In genomic region chr18:58438161-58438983, GRCh38 we compare ENCODE assay signal across 9 cellular contexts.
A peak's percentile ranks its signal among the peaks of the same experiment; 100 is the strongest.
DNase-seq lines count a peak whose midpoint lies in the region; ATAC-seq and TF ChIP-seq lines count a peak whose summit lies in the region.
"Had no signal": no experiment of that assay in that cellular context is flagged by ENCODE, and none has a peak within 500 bp of the region (broad histone marks: within the 10 kb centered on the region; RNA-seq: fewer than 3 reads in every experiment).

No MANE protein-coding gene starts in this region.

- CTCF ChIA-PET in GM10248 (lab: Yijun Ruan, JAX), result interaction anchor here (0.8 to 1.5 kb wide), 5 partner anchors 9 to 325 kb away, joined by 3 to 5 read pairs (median 3); no protein-coding TSS in a partner anchor

- DNase-seq in GM10248 (ENCODE audit: extremely low spot score) (peak; percentile 34), RPMI7951 (ENCODE audit: low read depth) (peak; percentile 49), fibroblast of mammary gland (ENCODE audit: low read depth) (peak; percentile 28), germinal center (ENCODE audit: low spot score) (no peak), NCI-H2227 (lab: John Stamatoyannopoulos, UW; ENCODE audit: unreplicated experiment) (no peak), amniotic stem cell (lab: John Stamatoyannopoulos, UW) (no peak)
- DNase-seq: NCI-H1930 had no signal

- H3K27me3 ChIP-seq in skeletal muscle tissue (ENCODE audit: control insufficient read depth in 3 of 3, insufficient read depth in 3 of 3, low read length in 3 of 3), result no peaks in the 10 kb centered on the region

- peaks cover 6 to 12% (median 7%) of the 10 kb centered on the region in 3 donors for H3K4me1 ChIP-seq in skeletal muscle tissue (ENCODE audit: control insufficient read depth in 3 of 3, insufficient read depth in 3 of 3, low read length in 3 of 3)

- TF ChIP-seq CTCF in GM10248 (IDR thresholded peaks at IDR 0.05; ENCODE audit: control extremely low read depth, extremely low read depth, low read depth, missing control alignments) (no peak), fibroblast of mammary gland (conservative IDR thresholded peaks at IDR 0.05; ENCODE audit: control insufficient read depth, insufficient read depth, low read depth, low read length) (no peak)

- ATAC-seq in HG02885 (IDR thresholded peaks at IDR 0.05; ENCODE audit: poor library complexity, unreplicated experiment), result no peak

- no peaks in the 10 kb centered on the region for H3K9me3 ChIP-seq in skeletal muscle tissue (ENCODE audit: control insufficient read depth in 3 of 3, low read length in 3 of 3)

- POLR2A ChIA-PET in GM10248 (lab: Yijun Ruan, JAX), result interaction anchor here (0.6 kb wide), 1 partner anchor 86 kb away, joined by 11 read pairs; no protein-coding TSS in a partner anchor

- H3K27ac ChIP-seq in skeletal muscle tissue (ENCODE audit: low read depth, low read length), result no peak overlapping the region

- H3K4me3 ChIP-seq in fibroblast of mammary gland (ENCODE audit: control insufficient read depth, low read depth, low read length) (peak overlapping the region; percentile 15), skeletal muscle tissue (ENCODE audit: low read length in 3 of 3) (peak overlapping the region; percentile 54 to 65 (median 63))

- peak overlapping the region in 2 of 3 donors; percentile 43 to 45 for H3K9ac ChIP-seq in skeletal muscle tissue (ENCODE audit: low read depth in 1 of 3, low read length in 3 of 3)

- H3K36me3 ChIP-seq in skeletal muscle tissue (ENCODE audit: control insufficient read depth in 3 of 3, insufficient read depth in 3 of 3, low read length in 3 of 3), result no peaks in the 10 kb centered on the region

Comparison
In these comparisons a context has a peak if more than half of its experiments do, and no peak if none do; other contexts are left out.
1. DNase-seq: peak in GM10248 (single experiment), RPMI7951 (single experiment) and fibroblast of mammary gland (single experiment); none in germinal center (single experiment), NCI-H2227 (single experiment) and amniotic stem cell (single experiment).